In the genomic region with DNA sequence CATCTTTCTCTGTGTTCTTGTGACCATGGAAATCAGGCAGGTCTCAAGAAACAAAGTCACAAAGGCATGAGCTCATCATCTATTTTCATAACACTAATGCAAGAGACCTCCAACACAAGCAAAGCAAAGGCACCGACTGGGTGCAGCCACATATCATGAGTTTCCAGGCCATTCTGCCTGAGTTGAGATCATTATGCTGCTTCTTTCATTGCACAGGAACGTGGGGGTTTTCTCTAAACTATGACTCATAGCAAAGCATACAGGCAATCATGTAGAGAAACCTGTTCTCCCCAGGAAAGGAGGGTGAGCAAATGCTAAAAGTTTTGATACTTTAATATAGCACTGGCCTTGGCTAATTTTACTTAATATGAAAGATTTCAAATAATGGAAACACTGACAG, we compare ENCODE assay signal across 13 cellular contexts.
DNase-seq lines count a peak whose midpoint lies in the region; ATAC-seq, FAIRE-seq and TF ChIP-seq lines count a peak whose summit lies in the region.
"Had no signal": no experiment of that assay in that cellular context is flagged by ENCODE, and none has a peak within 500 bp of the region (broad histone marks: within the 10 kb centered on the region; RNA-seq: fewer than 3 reads in every experiment).

No MANE protein-coding gene starts in this region.

- H3K36me3 Mint-ChIP-seq in astrocyte (ENCODE audit: low read depth, unreplicated experiment) (no peaks in the 10 kb centered on the region), type B pancreatic cell (no peaks in the 10 kb centered on the region)
- H3K36me3 Mint-ChIP-seq: activated CD4-positive, alpha-beta memory T cell treated with anti-CD3 and anti-CD28 coated beads for 36 hours; naive B cell had no signal

- H3K4me3 Mint-ChIP-seq in astrocyte (ENCODE audit: unreplicated experiment) (no peak overlapping the region), type B pancreatic cell (peak overlapping the region; percentile 12)
- H3K4me3 Mint-ChIP-seq: activated CD4-positive, alpha-beta memory T cell treated with anti-CD3 and anti-CD28 coated beads for 36 hours; naive B cell; T-helper 17 cell had no signal

- H3K4me1 Mint-ChIP-seq in astrocyte (ENCODE audit: low read depth, unreplicated experiment) (peaks cover 25% of the 10 kb centered on the region), type B pancreatic cell (ENCODE audit: unreplicated experiment) (peaks cover 17% of the 10 kb centered on the region)
- H3K4me1 Mint-ChIP-seq: naive B cell, T-helper 17 cell had no signal

- H3K4me2 ChIP-seq in astrocyte (ENCODE audit: low read length) (peak overlapping the region; percentile 80), hepatocyte (no peak overlapping the region)

- TF ChIP-seq CTCF in astrocyte (IDR thresholded peaks at IDR 0.05; ENCODE audit: insufficient read depth, low read depth, low read length) (no peak), hepatocyte (IDR thresholded peaks at IDR 0.05; ENCODE audit: poor library complexity) (no peak), type B pancreatic cell (conservative IDR thresholded peaks at IDR 0.05) (no peak)

- DNase-seq in astrocyte (ENCODE audit: low read depth): peak; percentile 95
- peak; percentile 72 for DNase-seq in hepatocyte (ENCODE audit: low spot score)
- DNase-seq in type B pancreatic cell (ENCODE audit: extremely low spot score, unreplicated experiment): no peak
- DNase-seq in RPMI8226: no peak
- no peak for DNase-seq in NCI-H2227 (lab: John Stamatoyannopoulos, UW; ENCODE audit: unreplicated experiment)
- no peak for DNase-seq in HT-29 (ENCODE audit: low spot score)
- DNase-seq: activated CD4-positive, alpha-beta memory T cell treated with anti-CD3 and anti-CD28 coated beads for 36 hours; COR-L47; naive B cell; T-helper 17 cell had no signal

- H3K9me2 ChIP-seq in hepatocyte (replicated peaks; ENCODE audit: insufficient read depth): no peaks in the 10 kb centered on the region

- 20% methylated on average over 2 of the region's 2 CpGs for WGBS in hepatocyte (ENCODE audit: low lambda C conversion rate, missing lambda C conversion rate)

- H3K27me3 Mint-ChIP-seq in astrocyte (ENCODE audit: low read depth, unreplicated experiment) (peaks cover 5% of the 10 kb centered on the region), type B pancreatic cell (peaks cover 51% of the 10 kb centered on the region)
- H3K27me3 Mint-ChIP-seq: activated CD4-positive, alpha-beta memory T cell treated with anti-CD3 and anti-CD28 coated beads for 36 hours had no signal

- no peak overlapping the region for H2AFZ ChIP-seq in astrocyte (ENCODE audit: low read depth, low read length)
- H2AFZ ChIP-seq in hepatocyte: no peak overlapping the region

- H3K36me3 ChIP-seq in astrocyte (ENCODE audit: insufficient read depth, low read length) (no peaks in the 10 kb centered on the region), hepatocyte (replicated peaks; ENCODE audit: insufficient read depth, low read depth) (no peaks in the 10 kb centered on the region)
- H3K36me3 ChIP-seq: suprapubic skin had no signal

- no peaks in the 10 kb centered on the region for H4K20me1 ChIP-seq in astrocyte (ENCODE audit: insufficient read depth, low read length)
- H4K20me1 ChIP-seq in hepatocyte (ENCODE audit: insufficient read depth, poor library complexity, severe bottlenecking): no peaks in the 10 kb centered on the region

- no peaks in the 10 kb centered on the region for H3K9me3 ChIP-seq in astrocyte (ENCODE audit: insufficient read depth, low read depth, low read length)
- H3K9me3 ChIP-seq in hepatocyte (ENCODE audit: low read depth): no peaks in the 10 kb centered on the region
- H3K9me3 ChIP-seq: suprapubic skin had no signal

- H3K27ac Mint-ChIP-seq in astrocyte (ENCODE audit: unreplicated experiment): peak overlapping the region; percentile 98
- peak overlapping the region; percentile 79 for H3K27ac Mint-ChIP-seq in type B pancreatic cell
- H3K27ac Mint-ChIP-seq: activated CD4-positive, alpha-beta memory T cell treated with anti-CD3 and anti-CD28 coated beads for 36 hours; naive B cell; T-helper 17 cell had no signal

- H3K79me2 ChIP-seq in astrocyte (ENCODE audit: insufficient read depth, low read length): no peaks in the 10 kb centered on the region
- H3K79me2 ChIP-seq in hepatocyte: no peaks in the 10 kb centered on the region

- peaks cover 32% of the 10 kb centered on the region for H3K4me1 ChIP-seq in astrocyte (ENCODE audit: insufficient read depth, low read length)
- peaks cover 10% of the 10 kb centered on the region for H3K4me1 ChIP-seq in hepatocyte (ENCODE audit: insufficient read depth)

- H3K4me3 ChIP-seq in astrocyte (ENCODE audit: insufficient read depth, low read depth, low read length) (peak overlapping the region; percentile 24), hepatocyte (no peak overlapping the region)
- H3K4me3 ChIP-seq: suprapubic skin had no signal

- H3K9ac ChIP-seq in astrocyte (ENCODE audit: low read length): peak overlapping the region; percentile 83

- H3K27me3 ChIP-seq in astrocyte (ENCODE audit: insufficient read depth, low read length): no peaks in the 10 kb centered on the region
- no peaks in the 10 kb centered on the region for H3K27me3 ChIP-seq in hepatocyte

- H3K9me3 Mint-ChIP-seq in astrocyte (ENCODE audit: unreplicated experiment): no peaks in the 10 kb centered on the region
- no peaks in the 10 kb centered on the region for H3K9me3 Mint-ChIP-seq in type B pancreatic cell

- ATAC-seq in GM19351 (IDR thresholded peaks at IDR 0.05; ENCODE audit: unreplicated experiment): peak; percentile 58
- no peak for ATAC-seq in HG02678 (IDR thresholded peaks at IDR 0.05; ENCODE audit: unreplicated experiment)
- ATAC-seq: T-helper 17 cell had no signal

- H3K27ac ChIP-seq in astrocyte (ENCODE audit: low read depth, low read length) (peak overlapping the region; percentile 93), hepatocyte (peak overlapping the region; percentile 66)
- H3K27ac ChIP-seq: suprapubic skin had no signal

- no peak for FAIRE-seq in astrocyte (lab: Jason Lieb, UNC)

Comparison
In these comparisons a context has a peak if more than half of its experiments do, and no peak if none do; other contexts are left out.
1. DNase-seq: peak in astrocyte (single experiment) and hepatocyte (single experiment); none in type B pancreatic cell (single experiment), RPMI8226 (single experiment), NCI-H2227 (single experiment) and HT-29 (single experiment).